ENCODE assay signal across 1 cellular context in the genomic region with DNA sequence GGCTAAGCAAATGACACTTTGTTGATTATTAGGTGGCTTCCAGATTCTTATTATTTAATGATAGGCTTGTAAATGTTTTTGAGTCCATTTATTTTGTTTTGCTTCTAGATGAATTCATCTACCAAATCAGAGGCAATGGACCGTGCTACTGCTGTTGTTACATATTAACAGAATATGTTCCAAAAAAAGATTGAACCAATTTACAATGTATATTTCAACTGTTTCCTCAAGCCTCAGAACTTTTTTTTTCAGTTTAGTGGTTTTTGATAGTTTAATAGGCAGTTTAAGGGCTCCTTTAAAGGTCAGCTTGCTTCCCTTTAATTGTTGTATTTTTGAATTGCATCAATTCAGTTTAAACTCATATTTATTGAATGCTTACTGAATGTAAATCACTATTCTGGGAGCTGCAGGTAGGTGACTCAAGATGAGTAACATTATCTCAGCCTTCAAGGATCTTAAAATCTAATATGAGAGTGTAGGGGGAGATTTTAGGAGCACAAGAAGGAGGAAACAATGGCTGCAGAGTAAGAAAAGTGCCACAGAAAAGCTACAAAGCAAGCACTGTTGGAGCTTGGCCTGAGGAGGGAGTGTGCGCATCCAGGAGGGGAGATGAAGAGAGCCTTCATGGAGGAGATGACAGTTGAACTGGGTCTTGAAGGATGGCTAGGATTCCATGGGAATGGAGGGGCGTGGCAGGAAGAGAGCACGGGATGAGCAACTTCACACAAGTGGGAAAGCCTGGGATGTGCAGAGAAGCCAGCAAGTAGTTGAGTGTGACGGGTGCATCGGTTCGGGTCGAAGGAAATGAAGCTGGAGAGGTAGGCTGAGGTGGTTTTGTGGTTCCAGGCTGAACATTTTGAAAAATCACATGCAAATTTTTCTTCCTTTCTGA.
TF ChIP-seq lines count a peak whose summit lies in the region.

No MANE protein-coding gene starts in this region.

TF ChIP-seq in HCT116, 20 proteins besides CTCF, POLR2A, EP300 and RAD21:
- TF ChIP-seq EGR1 (IDR thresholded peaks at IDR 0.05; ENCODE audit: low read depth) (no peak), JUND (IDR thresholded peaks at IDR 0.05) (0 out of 2 replicates have a peak, but pooled peaks have one; percentile 12)
